11 cellular contexts compared by ENCODE assay signal in genomic region chr14:92362781-92363235, GRCh38. TPM values are rescaled to one million over a fixed set of nuclear protein-coding genes. Genes with fewer than 3 reads are reported as not detected.
DNase-seq lines count a peak whose midpoint lies in the region; ATAC-seq and TF ChIP-seq lines count a peak whose summit lies in the region.
"Had no signal": no experiment of that assay in that cellular context is flagged by ENCODE, and none has a peak within 500 bp of the region (broad histone marks: within the 10 kb centered on the region; RNA-seq: fewer than 3 reads in every experiment).

No MANE protein-coding gene starts in this region.

- H3K27ac Mint-ChIP-seq in Caco-2 (ENCODE audit: unreplicated experiment), result no peak overlapping the region
- H3K27ac Mint-ChIP-seq: naive thymus-derived CD4-positive, alpha-beta T cell had no signal

- ATAC-seq in HG02798 (IDR thresholded peaks at IDR 0.05; ENCODE audit: poor library complexity, unreplicated experiment), result no peak
- ATAC-seq: naive thymus-derived CD4-positive, alpha-beta T cell had no signal

- no peaks in the 10 kb centered on the region for H3K9me3 Mint-ChIP-seq in Caco-2 (ENCODE audit: unreplicated experiment)
- H3K9me3 Mint-ChIP-seq: naive thymus-derived CD4-positive, alpha-beta T cell had no signal

- no TSS peak for BruUV-seq in Caco-2 (replicated peaks; lab: Mats Ljungman, UMichigan)

- TF ChIP-seq CTCF in kidney epithelial cell (IDR thresholded peaks at IDR 0.05; ENCODE audit: insufficient read depth, low read length, poor library complexity, severe bottlenecking), result no peak
- no peak for TF ChIP-seq CTCF in Caco-2 (IDR thresholded peaks at IDR 0.05; ENCODE audit: insufficient read depth in 1 of 2, low read depth in 1 of 2, low read length in 1 of 2, severe bottlenecking in 1 of 2, unreplicated experiment in 1 of 2)

- intact Hi-C loops in Caco-2 (cut with micrococcal nuclease; ENCODE audit: unreplicated experiment), result no loop called here

- H3K36me3 ChIP-seq in kidney epithelial cell (ENCODE audit: control insufficient read depth, insufficient read depth, low read length) (no peaks in the 10 kb centered on the region), Caco-2 (ENCODE audit: control insufficient read depth, insufficient read depth, low read length) (no peaks in the 10 kb centered on the region)

- DNase-seq in AG08395 (ENCODE audit: low spot score) (peak; percentile 88), ELR (ENCODE audit: low read depth) (peak; percentile 44), RPMI7951 (ENCODE audit: low read depth) (peak; percentile 67), kidney epithelial cell (ENCODE audit: low read depth) (peak; percentile 21), NCI-H1092 (lab: John Stamatoyannopoulos, UW) (no peak), SKM-1 (lab: John Stamatoyannopoulos, UW; ENCODE audit: unreplicated experiment) (no peak), Caco-2 (no peak)
- DNase-seq: naive thymus-derived CD4-positive, alpha-beta T cell; NCI-H226; testis had no signal

- CTCF ChIA-PET in Caco-2 (lab: Charles Lee), result no interaction called here

- H3K9me3 ChIP-seq in Caco-2, result no peaks in the 10 kb centered on the region
- H3K9me3 ChIP-seq: testis had no signal

- H3K4me3 Mint-ChIP-seq in Caco-2 (ENCODE audit: unreplicated experiment), result no peak overlapping the region
- H3K4me3 Mint-ChIP-seq: naive thymus-derived CD4-positive, alpha-beta T cell had no signal

- POLR2A ChIA-PET in Caco-2 (lab: Charles Lee), result no interaction called here

- peaks cover 20% of the 10 kb centered on the region for H3K27me3 Mint-ChIP-seq in Caco-2 (ENCODE audit: insufficient read depth, unreplicated experiment)

- H3K4me3 ChIP-seq in kidney epithelial cell (ENCODE audit: low read depth, low read length) (no peak overlapping the region), Caco-2 (ENCODE audit: low read depth, low read length) (no peak overlapping the region)
- H3K4me3 ChIP-seq: testis had no signal

- H3K36me3 Mint-ChIP-seq in Caco-2 (ENCODE audit: insufficient read depth, unreplicated experiment), result no peaks in the 10 kb centered on the region
- H3K36me3 Mint-ChIP-seq: naive thymus-derived CD4-positive, alpha-beta T cell had no signal

- no peaks in the 10 kb centered on the region for H3K4me1 Mint-ChIP-seq in Caco-2 (ENCODE audit: low read depth, unreplicated experiment)

- peaks cover 6% of the 10 kb centered on the region for H3K27me3 ChIP-seq in kidney epithelial cell (ENCODE audit: control insufficient read depth, insufficient read depth, low read length)
- no peaks in the 10 kb centered on the region for H3K27me3 ChIP-seq in Caco-2 (replicated peaks; ENCODE audit: control insufficient read depth, insufficient read depth, low read length)
- H3K27me3 ChIP-seq: testis had no signal

- no peaks in the 10 kb centered on the region for H3K4me1 ChIP-seq in Caco-2
- H3K4me1 ChIP-seq: testis had no signal

RNA-seq across cellular contexts. Expression of gene SLC24A4, which starts 39.8 kb away (rescaled TPM):
- not detected in 2 replicates for total RNA-seq in RPMI7951 (2014; rRNA removed; shearing (Covaris generic))
- not detected in 2 replicates for total RNA-seq in kidney epithelial cell
- total RNA-seq in Caco-2 (2022), result not detected in 2 replicates

Comparison
In these comparisons a context has a peak if more than half of its experiments do, and no peak if none do; other contexts are left out.
1. DNase-seq: peak in AG08395 (single experiment), ELR (single experiment), RPMI7951 (single experiment) and kidney epithelial cell (single experiment); none in NCI-H1092 (single experiment), SKM-1 (single experiment) and Caco-2 (0 of 2).